ENCODE assay signal across 21 cellular contexts in genomic region chr13:48369988-48370387, GRCh38.
"Had no signal": no experiment of that assay in that cellular context is flagged by ENCODE, and none has a peak within 500 bp of the region (broad histone marks: within the 10 kb centered on the region; RNA-seq: fewer than 3 reads in every experiment).

No MANE protein-coding gene starts in this region.

- H3K4me3 ChIP-seq: colonic mucosa, esophagus squamous epithelium, heart right ventricle, left lung, lower lobe of right lung had no signal

- H3K27me3 Mint-ChIP-seq: dendritic cell treated with granulocyte-macrophage colony-stimulating factor and Interleukin-4, amounts not matched to agents 40 ng/mL and 50 ng/mL, for 4 days; effector memory CD8-positive, alpha-beta T cell; naive thymus-derived CD4-positive, alpha-beta T cell had no signal

- H3K4me1 ChIP-seq: colonic mucosa, esophagus squamous epithelium, foreskin keratinocyte, left lung, lower lobe of right lung had no signal

- H3K4me3 Mint-ChIP-seq: dendritic cell treated with granulocyte-macrophage colony-stimulating factor and Interleukin-4, amounts not matched to agents 40 ng/mL and 50 ng/mL, for 4 days; effector memory CD8-positive, alpha-beta T cell; endodermal cell; naive thymus-derived CD4-positive, alpha-beta T cell had no signal

- H3K27ac ChIP-seq: colonic mucosa, epithelial cell of prostate, esophagus squamous epithelium, foreskin keratinocyte, heart right ventricle, left lung, lower lobe of right lung had no signal

- H3K27me3 ChIP-seq: colonic mucosa, esophagus squamous epithelium, foreskin keratinocyte, heart right ventricle, left lung had no signal

- H3K36me3 ChIP-seq: colonic mucosa had no signal

- H3K9me3 ChIP-seq: colonic mucosa, esophagus squamous epithelium, left lung, lower lobe of right lung had no signal

- DNase-seq: colonic mucosa; cortex of kidney; effector CD8-positive, alpha-beta T cell; effector memory CD8-positive, alpha-beta T cell; endodermal cell; erythroblast; esophagus squamous epithelium; foreskin keratinocyte; glutamatergic neuron; head of caudate nucleus; heart right ventricle; hippocampal formation; left cardiac atrium; left lung; left ventricle myocardium superior; lower lobe of right lung; mesenchymal stem cell; midbrain; naive thymus-derived CD4-positive, alpha-beta T cell had no signal

- H3K9me3 Mint-ChIP-seq: dendritic cell treated with granulocyte-macrophage colony-stimulating factor and Interleukin-4, amounts not matched to agents 40 ng/mL and 50 ng/mL, for 4 days; endodermal cell had no signal

- H3K4me1 Mint-ChIP-seq: endodermal cell had no signal

- ATAC-seq: effector memory CD8-positive, alpha-beta T cell; foreskin keratinocyte; heart right ventricle; left cardiac atrium; left lung; left ventricle myocardium superior; lower lobe of right lung; naive thymus-derived CD4-positive, alpha-beta T cell had no signal

- H3K27ac Mint-ChIP-seq: endodermal cell; naive thymus-derived CD4-positive, alpha-beta T cell had no signal
